Comparison of ENCODE assay signal across 18 cellular contexts in the genomic region with DNA sequence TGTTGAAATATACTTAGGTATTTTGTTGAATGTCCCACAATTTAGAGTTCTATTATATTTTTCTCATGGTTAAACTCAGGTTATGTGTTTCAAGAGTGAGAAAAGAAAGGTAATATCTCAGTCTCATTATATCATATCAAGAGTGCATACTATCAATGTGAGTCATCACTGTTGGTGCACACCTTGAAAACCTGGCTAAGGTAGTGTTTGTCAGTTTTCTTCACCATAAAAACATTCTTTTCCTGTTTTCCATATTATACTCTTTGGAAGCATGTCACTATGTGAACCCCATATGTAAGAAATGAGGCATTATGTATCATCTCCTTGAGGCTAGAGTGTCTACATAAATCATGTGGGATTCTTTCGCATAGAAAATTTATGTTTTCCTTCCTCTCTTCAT.
DNase-seq lines count a peak whose midpoint lies in the region; ATAC-seq, FAIRE-seq and TF ChIP-seq lines count a peak whose summit lies in the region.
"Had no signal": no experiment of that assay in that cellular context is flagged by ENCODE, and none has a peak within 500 bp of the region (broad histone marks: within the 10 kb centered on the region; RNA-seq: fewer than 3 reads in every experiment).

No MANE protein-coding gene starts in this region.

- no peaks in the 10 kb centered on the region for H3K9me1 ChIP-seq in keratinocyte (ENCODE audit: control insufficient read depth, extremely low read depth, insufficient read depth, low read length)

- TF ChIP-seq CTCF in HCT116 (IDR thresholded peaks at IDR 0.05 in 2 of 3, conservative IDR thresholded peaks at IDR 0.05 in 1 of 3; ENCODE audit: borderline replicate concordance in 1 of 3, insufficient read depth in 1 of 3, low read depth in 2 of 3, low read length in 2 of 3) (no peak), PC-3 (conservative IDR thresholded peaks at IDR 0.05; ENCODE audit: low read depth, low read length) (no peak), bronchial epithelial cell (IDR thresholded peaks at IDR 0.05; ENCODE audit: insufficient read depth, low read length, severe bottlenecking) (no peak), keratinocyte (optimal IDR thresholded peaks at IDR 0.05 in 1 of 3, IDR thresholded peaks at IDR 0.05 in 1 of 3, conservative IDR thresholded peaks at IDR 0.05 in 1 of 3; ENCODE audit: extremely low read depth in 1 of 3, insufficient read depth in 2 of 3, low read length in 3 of 3) (no peak), heart right ventricle (IDR thresholded peaks at IDR 0.05) (no peak)

- H3K36me3 ChIP-seq in HCT116 (ENCODE audit: control insufficient read depth in 1 of 2, insufficient read depth in 2 of 2, low read length in 2 of 2) (no peaks in the 10 kb centered on the region), PC-3 (ENCODE audit: low read depth, low read length) (no peaks in the 10 kb centered on the region), bronchial epithelial cell (ENCODE audit: control insufficient read depth, insufficient read depth, low read length) (no peaks in the 10 kb centered on the region), keratinocyte (ENCODE audit: control insufficient read depth in 2 of 2, extremely low read depth in 1 of 2, insufficient read depth in 2 of 2, low read length in 2 of 2) (no peaks in the 10 kb centered on the region), heart right ventricle (no peaks in the 10 kb centered on the region)
- H3K36me3 ChIP-seq: BLaER1 treated with 17β-estradiol and CSF1 and Interleukin-3, amounts not matched to agents 10 nM and 100 nM had no signal

- no peaks in the 10 kb centered on the region for H3K27me3 ChIP-seq in HCT116 (ENCODE audit: insufficient read depth, low read length)
- no peaks in the 10 kb centered on the region for H3K27me3 ChIP-seq in PC-3 (ENCODE audit: low read length)
- H3K27me3 ChIP-seq in bronchial epithelial cell (ENCODE audit: control insufficient read depth, insufficient read depth, low read length), result no peaks in the 10 kb centered on the region
- H3K27me3 ChIP-seq in keratinocyte (ENCODE audit: control insufficient read depth, extremely low read depth, insufficient read depth, low read length), result no peaks in the 10 kb centered on the region
- no peaks in the 10 kb centered on the region for H3K27me3 ChIP-seq in heart right ventricle
- H3K27me3 ChIP-seq: BLaER1 treated with 17β-estradiol and CSF1 and Interleukin-3, amounts not matched to agents 10 nM and 100 nM had no signal

- H3K4me2 ChIP-seq in HCT116 (ENCODE audit: low read length), result no peak overlapping the region
- H3K4me2 ChIP-seq in PC-3 (ENCODE audit: low read length), result no peak overlapping the region
- H3K4me2 ChIP-seq in keratinocyte (ENCODE audit: control insufficient read depth, extremely low read depth, insufficient read depth, low read depth, low read length), result peak overlapping the region; percentile 4
- H3K4me2 ChIP-seq: BLaER1 treated with 17β-estradiol and CSF1 and Interleukin-3, amounts not matched to agents 10 nM and 100 nM; GM23338 had no signal

- H3K79me2 ChIP-seq in HCT116 (ENCODE audit: insufficient read depth, low read length) (no peaks in the 10 kb centered on the region), PC-3 (ENCODE audit: low read length) (no peaks in the 10 kb centered on the region), keratinocyte (ENCODE audit: control insufficient read depth, insufficient read depth, low read length) (no peaks in the 10 kb centered on the region)

- no peak overlapping the region for H2AFZ ChIP-seq in HCT116 (ENCODE audit: low read depth, low read length, poor library complexity, severe bottlenecking)
- H2AFZ ChIP-seq in PC-3 (ENCODE audit: low read length), result no peak overlapping the region
- no peak overlapping the region for H2AFZ ChIP-seq in keratinocyte (ENCODE audit: control insufficient read depth, low read length)
- H2AFZ ChIP-seq: GM23338 had no signal

- ATAC-seq in HCT116 (no peak), PC-3 (no peak; the same call in 1 of the 2 replicates), heart right ventricle (no peak)
- ATAC-seq: CD8-positive, alpha-beta T cell; GM23338 had no signal

- FAIRE-seq in bronchial epithelial cell (lab: Jason Lieb, UNC) (no peak), keratinocyte (lab: Jason Lieb, UNC) (peak; percentile 80)
- FAIRE-seq: H54, HTR-8/SVneo had no signal

- intact Hi-C loops in HCT116 (cut with micrococcal nuclease), result no loop called here
- intact Hi-C loops in PC-3 (cut with micrococcal nuclease), result no loop called here
- intact Hi-C loops in heart right ventricle (cut with DNase I), result no loop called here

- H3K9me2 ChIP-seq in HCT116 (ENCODE audit: insufficient read depth) (no peaks in the 10 kb centered on the region), PC-3 (replicated peaks; ENCODE audit: low read length) (no peaks in the 10 kb centered on the region)

- H3K9ac ChIP-seq in HCT116 (ENCODE audit: low read length) (no peak overlapping the region), PC-3 (ENCODE audit: low read length) (no peak overlapping the region), keratinocyte (ENCODE audit: control insufficient read depth, extremely low read depth, insufficient read depth, low read length) (no peak overlapping the region)
- H3K9ac ChIP-seq: BLaER1 treated with 17β-estradiol and CSF1 and Interleukin-3, amounts not matched to agents 10 nM and 100 nM had no signal

- H3K9me3 ChIP-seq in HCT116 (ENCODE audit: control insufficient read depth in 1 of 2, insufficient read depth in 1 of 2, low read depth in 1 of 2, low read length in 2 of 2), result no peaks in the 10 kb centered on the region
- H3K9me3 ChIP-seq in PC-3 (ENCODE audit: low read length), result no peaks in the 10 kb centered on the region
- H3K9me3 ChIP-seq in keratinocyte (ENCODE audit: control insufficient read depth, low read depth, low read length), result peaks cover 5% of the 10 kb centered on the region
- peaks cover 0 to 5% (median 0%) of the 10 kb centered on the region in 11 donors for H3K9me3 ChIP-seq in heart right ventricle
- H3K9me3 ChIP-seq: BLaER1 treated with 17β-estradiol and CSF1 and Interleukin-3, amounts not matched to agents 10 nM and 100 nM had no signal

- H4K20me1 ChIP-seq in HCT116 (ENCODE audit: insufficient read depth) (no peaks in the 10 kb centered on the region), PC-3 (ENCODE audit: low read length) (no peaks in the 10 kb centered on the region), keratinocyte (ENCODE audit: control insufficient read depth, extremely low read depth, insufficient read depth, low read length) (no peaks in the 10 kb centered on the region)
- H4K20me1 ChIP-seq: BLaER1 treated with 17β-estradiol and CSF1 and Interleukin-3, amounts not matched to agents 10 nM and 100 nM had no signal

- POLR2A ChIA-PET in HCT116 (lab: Charles Lee) (no interaction called here), PC-3 (lab: Charles Lee; ENCODE audit: unreplicated experiment) (no interaction called here)

- H3K27ac ChIP-seq in HCT116 (ENCODE audit: low read depth, low read length) (no peak overlapping the region), PC-3 (ENCODE audit: low read length) (no peak overlapping the region), keratinocyte (ENCODE audit: control insufficient read depth, insufficient read depth, low read length) (no peak overlapping the region), heart right ventricle (no peak overlapping the region)
- H3K27ac ChIP-seq: BLaER1 treated with 17β-estradiol and CSF1 and Interleukin-3, amounts not matched to agents 10 nM and 100 nM; HL-60 had no signal

- CTCF ChIA-PET in HCT116 (lab: Charles Lee), result no interaction called here
- CTCF ChIA-PET in PC-3 (lab: Charles Lee), result no interaction called here

- no peaks in the 10 kb centered on the region for H3F3A ChIP-seq in PC-3 (ENCODE audit: low read length, unreplicated experiment)

- TF ChIP-seq RAD21 in HCT116 (IDR thresholded peaks at IDR 0.05; ENCODE audit: low read depth), result no peak

- BruUV-seq in HCT116 (replicated peaks; lab: Mats Ljungman, UMichigan) (no TSS peak), PC-3 (replicated peaks; lab: Mats Ljungman, UMichigan) (no TSS peak)

- DNase-seq in HCT116 (ENCODE audit: low read depth, low spot score), result no peak
- DNase-seq in PC-3, result peak; percentile 58
- peak; percentile 96 for DNase-seq in bronchial epithelial cell (ENCODE audit: low read depth)
- peak; percentile 38 for DNase-seq in keratinocyte (ENCODE audit: low read depth, low spot score)
- DNase-seq in activated CD4-positive, alpha-beta T cell treated with anti-CD3 and anti-CD28 coated beads for 4 hours, result no peak
- no peak for DNase-seq in heart right ventricle
- DNase-seq in EL, result no peak
- DNase-seq: Calu3; CD8-positive, alpha-beta T cell; GDM1; HCEC 1CT; HFFc6; IMR-90 had no signal

- dilution Hi-C loops in keratinocyte (cut with MboI; ENCODE audit: extremely low pct_ligation_motif_present, low sequenced_read_pairs), result no loop called here

- WGBS in heart right ventricle, 2 donors, result 88 to 89% methylated on average over 1 of the region's 1 CpG

- RAD21 ChIA-PET in HCT116 (lab: Charles Lee; ENCODE audit: low non-redundant PET in 1 of 2, low total read pairs in 2 of 2, uncharacterized antibody in 2 of 2, unreplicated experiment in 2 of 2), result no interaction called here

- TF ChIP-seq POLR2A in HCT116 (IDR thresholded peaks at IDR 0.05; ENCODE audit: borderline replicate concordance, extremely low read depth, insufficient read depth, insufficient read length), result no peak

- no peak overlapping the region for H3K4me3 ChIP-seq in HCT116 (replicated peaks in 1 of 2; ENCODE audit: low read depth in 1 of 2, low read length in 2 of 2)
- H3K4me3 ChIP-seq in PC-3 (ENCODE audit: low read length), result no peak overlapping the region
- no peak overlapping the region for H3K4me3 ChIP-seq in bronchial epithelial cell (ENCODE audit: low read depth, low read length)
- H3K4me3 ChIP-seq in keratinocyte (ENCODE audit: control insufficient read depth in 2 of 3, extremely low read depth in 1 of 3, insufficient read depth in 2 of 3, low read depth in 1 of 3, low read length in 3 of 3), result no peak overlapping the region
- H3K4me3 ChIP-seq in heart right ventricle, result no peak overlapping the region
- H3K4me3 ChIP-seq: BLaER1 treated with 17β-estradiol and CSF1 and Interleukin-3, amounts not matched to agents 10 nM and 100 nM; GM23338 had no signal

- H3K4me1 ChIP-seq in HCT116 (ENCODE audit: control insufficient read depth in 1 of 2, insufficient read depth in 2 of 2, low read length in 2 of 2) (peaks cover 0 to 6% of the 10 kb centered on the region in 2 experiments; a peak in 1 of 4 replicates), PC-3 (ENCODE audit: insufficient read depth, low read length) (peaks cover 8% of the 10 kb centered on the region; the same call in 1 of the 2 replicates), keratinocyte (ENCODE audit: control insufficient read depth, extremely low read depth, insufficient read depth, low read length) (peaks cover 10% of the 10 kb centered on the region), heart right ventricle (no peaks in the 10 kb centered on the region)
- H3K4me1 ChIP-seq: BLaER1 treated with 17β-estradiol and CSF1 and Interleukin-3, amounts not matched to agents 10 nM and 100 nM had no signal

Comparison
In these comparisons a context has a peak if more than half of its experiments do, and no peak if none do; other contexts are left out.
1. DNase-seq: peak in PC-3 (single experiment), bronchial epithelial cell (single experiment) and keratinocyte (single experiment); none in HCT116 (single experiment), activated CD4-positive, alpha-beta T cell treated with anti-CD3 and anti-CD28 coated beads for 4 hours (0 of 2), heart right ventricle (0 of 2) and EL (single experiment).